Comparison of ENCODE assay signal across 1 cellular context in the genomic region with DNA sequence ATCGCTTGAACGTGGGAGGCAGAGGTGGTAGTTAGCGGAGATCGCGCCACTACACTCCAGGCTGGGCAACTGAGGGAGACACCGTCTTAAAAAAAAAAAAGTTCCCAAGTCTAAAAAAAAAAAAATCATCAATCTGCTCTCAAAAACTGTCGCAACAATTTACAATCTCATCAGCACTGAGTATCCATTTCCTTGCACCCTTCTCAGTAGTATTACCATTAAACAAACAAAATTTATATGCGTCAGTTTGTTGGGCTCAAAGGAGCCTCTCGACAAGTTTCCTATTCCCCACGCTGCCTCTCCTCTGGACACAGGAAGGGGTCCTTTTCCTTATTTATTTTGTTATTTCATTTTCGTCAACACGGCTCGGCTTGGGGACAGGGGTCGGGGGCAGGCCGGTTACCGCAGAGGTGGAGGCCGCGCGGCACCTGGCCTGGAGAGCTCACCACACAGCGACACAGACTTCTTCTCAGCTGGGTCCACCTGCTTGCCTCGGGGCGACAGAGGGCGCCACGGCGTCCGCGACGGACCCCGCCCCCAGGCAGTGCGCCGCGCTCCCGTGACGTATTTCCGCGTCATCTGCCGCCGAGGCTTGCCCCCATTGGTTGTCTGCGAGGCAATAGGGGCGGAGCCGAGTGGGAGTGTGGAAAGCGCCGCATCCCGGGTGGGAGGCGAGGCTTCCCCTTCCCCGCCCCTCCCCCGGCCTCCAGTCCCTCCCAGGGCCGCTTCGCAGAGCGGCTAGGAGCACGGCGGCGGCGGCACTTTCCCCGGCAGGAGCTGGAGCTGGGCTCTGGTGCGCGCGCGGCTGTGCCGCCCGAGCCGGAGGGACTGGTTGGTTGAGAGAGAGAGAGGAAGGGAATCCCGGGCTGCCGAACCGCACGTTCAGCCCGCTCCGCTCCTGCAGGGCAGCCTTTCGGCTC.
TF ChIP-seq lines count a peak whose summit lies in the region.

MAP2K1 (plus strand) TSS at position 709 of the 920 bp plus-strand sequence. CDS start 436 bp downstream, outside the sequence.

TF ChIP-seq in K562, 482 proteins besides CTCF, POLR2A, EP300 and RAD21 (continued from another document and continues in another):
- TF ChIP-seq RERE (CRISPR knock-in tag; IDR thresholded peaks at IDR 0.05; ENCODE audit: borderline replicate concordance) (no peak), SAFB2 (IDR thresholded peaks at IDR 0.05; ENCODE audit: borderline replicate concordance, low read depth, low read length, severe bottlenecking) (no peak), MTA2 (IDR thresholded peaks at IDR 0.05; ENCODE audit: low read depth) (no peak), NR0B1 (IDR thresholded peaks at IDR 0.05; ENCODE audit: partially characterized antibody) (no peak), PCBP1 (IDR thresholded peaks at IDR 0.05; ENCODE audit: low read depth, low read length, poor library complexity, severe bottlenecking) (no peak), MAZ (CRISPR knock-in tag; conservative IDR thresholded peaks at IDR 0.05 in 1 of 2, IDR thresholded peaks at IDR 0.05 in 1 of 2) (peak; percentile 77 to 95), STAG1 (CRISPR knock-in tag; IDR thresholded peaks at IDR 0.05; ENCODE audit: borderline replicate concordance) (no peak), NBN (IDR thresholded peaks at IDR 0.05; ENCODE audit: low read depth) (peak; percentile 96), HDAC1 (IDR thresholded peaks at IDR 0.05) (peak in 1 of 2 experiments; percentile 88; a peak in 2 of 4 replicates), SIRT6 (IDR thresholded peaks at IDR 0.05; ENCODE audit: low read depth, low read length) (no peak), TBP (optimal IDR thresholded peaks at IDR 0.05; ENCODE audit: low read depth, low read length) (peak; percentile 79), MEIS2 (IDR thresholded peaks at IDR 0.05; ENCODE audit: partially characterized antibody) (no peak), ZNF79 (CRISPR knock-in tag; IDR thresholded peaks at IDR 0.05; ENCODE audit: low read depth) (no peak), SMARCB1 (IDR thresholded peaks at IDR 0.05; ENCODE audit: insufficient read length, low read depth) (no peak), KAT7 (CRISPR knock-in tag; IDR thresholded peaks at IDR 0.05; ENCODE audit: borderline replicate concordance) (no peak), NELFE (IDR thresholded peaks at IDR 0.05; ENCODE audit: insufficient read depth, insufficient read length) (no peak), RAD51 (IDR thresholded peaks at IDR 0.05; ENCODE audit: borderline replicate concordance, low read depth) (peak; percentile 74), ZNF175 (CRISPR knock-in tag; IDR thresholded peaks at IDR 0.05; ENCODE audit: low read depth) (no peak), ZBED1 (IDR thresholded peaks at IDR 0.05) (no peak), IRF1 (CRISPR knock-in tag; IDR thresholded peaks at IDR 0.05; ENCODE audit: borderline replicate concordance) (no peak), ELF1 (tag; IDR thresholded peaks at IDR 0.05) (peak; percentile 76), ZNF277 (CRISPR knock-in tag; IDR thresholded peaks at IDR 0.05; ENCODE audit: borderline replicate concordance) (no peak), ILF3 (IDR thresholded peaks at IDR 0.05; ENCODE audit: borderline replicate concordance) (no peak), SMAD1 (IDR thresholded peaks at IDR 0.05; ENCODE audit: low read depth, low read length, partially characterized antibody) (no peak), ZSCAN29 (IDR thresholded peaks at IDR 0.05) (no peak), BMI1 (IDR thresholded peaks at IDR 0.05; ENCODE audit: low read length) (no peak), RFX1 (IDR thresholded peaks at IDR 0.05) (no peak)
- TF ChIP-seq, protein P1, sequence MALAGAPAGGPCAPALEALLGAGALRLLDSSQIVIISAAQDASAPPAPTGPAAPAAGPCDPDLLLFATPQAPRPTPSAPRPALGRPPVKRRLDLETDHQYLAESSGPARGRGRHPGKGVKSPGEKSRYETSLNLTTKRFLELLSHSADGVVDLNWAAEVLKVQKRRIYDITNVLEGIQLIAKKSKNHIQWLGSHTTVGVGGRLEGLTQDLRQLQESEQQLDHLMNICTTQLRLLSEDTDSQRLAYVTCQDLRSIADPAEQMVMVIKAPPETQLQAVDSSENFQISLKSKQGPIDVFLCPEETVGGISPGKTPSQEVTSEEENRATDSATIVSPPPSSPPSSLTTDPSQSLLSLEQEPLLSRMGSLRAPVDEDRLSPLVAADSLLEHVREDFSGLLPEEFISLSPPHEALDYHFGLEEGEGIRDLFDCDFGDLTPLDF (CRISPR knock-in tag; IDR thresholded peaks at IDR 0.05), result no peak
- TF ChIP-seq, protein P2, sequence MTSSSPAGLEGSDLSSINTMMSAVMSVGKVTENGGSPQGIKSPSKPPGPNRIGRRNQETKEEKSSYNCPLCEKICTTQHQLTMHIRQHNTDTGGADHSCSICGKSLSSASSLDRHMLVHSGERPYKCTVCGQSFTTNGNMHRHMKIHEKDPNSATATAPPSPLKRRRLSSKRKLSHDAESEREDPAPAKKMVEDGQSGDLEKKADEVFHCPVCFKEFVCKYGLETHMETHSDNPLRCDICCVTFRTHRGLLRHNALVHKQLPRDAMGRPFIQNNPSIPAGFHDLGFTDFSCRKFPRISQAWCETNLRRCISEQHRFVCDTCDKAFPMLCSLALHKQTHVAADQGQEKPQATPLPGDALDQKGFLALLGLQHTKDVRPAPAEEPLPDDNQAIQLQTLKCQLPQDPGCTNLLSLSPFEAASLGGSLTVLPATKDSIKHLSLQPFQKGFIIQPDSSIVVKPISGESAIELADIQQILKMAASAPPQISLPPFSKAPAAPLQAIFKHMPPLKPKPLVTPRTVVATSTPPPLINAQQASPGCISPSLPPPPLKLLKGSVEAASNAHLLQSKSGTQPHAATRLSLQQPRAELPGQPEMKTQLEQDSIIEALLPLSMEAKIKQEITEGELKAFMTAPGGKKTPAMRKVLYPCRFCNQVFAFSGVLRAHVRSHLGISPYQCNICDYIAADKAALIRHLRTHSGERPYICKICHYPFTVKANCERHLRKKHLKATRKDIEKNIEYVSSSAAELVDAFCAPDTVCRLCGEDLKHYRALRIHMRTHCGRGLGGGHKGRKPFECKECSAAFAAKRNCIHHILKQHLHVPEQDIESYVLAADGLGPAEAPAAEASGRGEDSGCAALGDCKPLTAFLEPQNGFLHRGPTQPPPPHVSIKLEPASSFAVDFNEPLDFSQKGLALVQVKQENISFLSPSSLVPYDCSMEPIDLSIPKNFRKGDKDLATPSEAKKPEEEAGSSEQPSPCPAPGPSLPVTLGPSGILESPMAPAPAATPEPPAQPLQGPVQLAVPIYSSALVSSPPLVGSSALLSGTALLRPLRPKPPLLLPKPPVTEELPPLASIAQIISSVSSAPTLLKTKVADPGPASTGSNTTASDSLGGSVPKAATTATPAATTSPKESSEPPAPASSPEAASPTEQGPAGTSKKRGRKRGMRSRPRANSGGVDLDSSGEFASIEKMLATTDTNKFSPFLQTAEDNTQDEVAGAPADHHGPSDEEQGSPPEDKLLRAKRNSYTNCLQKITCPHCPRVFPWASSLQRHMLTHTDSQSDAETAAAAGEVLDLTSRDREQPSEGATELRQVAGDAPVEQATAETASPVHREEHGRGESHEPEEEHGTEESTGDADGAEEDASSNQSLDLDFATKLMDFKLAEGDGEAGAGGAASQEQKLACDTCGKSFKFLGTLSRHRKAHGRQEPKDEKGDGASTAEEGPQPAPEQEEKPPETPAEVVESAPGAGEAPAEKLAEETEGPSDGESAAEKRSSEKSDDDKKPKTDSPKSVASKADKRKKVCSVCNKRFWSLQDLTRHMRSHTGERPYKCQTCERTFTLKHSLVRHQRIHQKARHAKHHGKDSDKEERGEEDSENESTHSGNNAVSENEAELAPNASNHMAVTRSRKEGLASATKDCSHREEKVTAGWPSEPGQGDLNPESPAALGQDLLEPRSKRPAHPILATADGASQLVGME (CRISPR knock-in tag; IDR thresholded peaks at IDR 0.05), result no peak
